ENCODE assay signal across 1 cellular context in the genomic region with DNA sequence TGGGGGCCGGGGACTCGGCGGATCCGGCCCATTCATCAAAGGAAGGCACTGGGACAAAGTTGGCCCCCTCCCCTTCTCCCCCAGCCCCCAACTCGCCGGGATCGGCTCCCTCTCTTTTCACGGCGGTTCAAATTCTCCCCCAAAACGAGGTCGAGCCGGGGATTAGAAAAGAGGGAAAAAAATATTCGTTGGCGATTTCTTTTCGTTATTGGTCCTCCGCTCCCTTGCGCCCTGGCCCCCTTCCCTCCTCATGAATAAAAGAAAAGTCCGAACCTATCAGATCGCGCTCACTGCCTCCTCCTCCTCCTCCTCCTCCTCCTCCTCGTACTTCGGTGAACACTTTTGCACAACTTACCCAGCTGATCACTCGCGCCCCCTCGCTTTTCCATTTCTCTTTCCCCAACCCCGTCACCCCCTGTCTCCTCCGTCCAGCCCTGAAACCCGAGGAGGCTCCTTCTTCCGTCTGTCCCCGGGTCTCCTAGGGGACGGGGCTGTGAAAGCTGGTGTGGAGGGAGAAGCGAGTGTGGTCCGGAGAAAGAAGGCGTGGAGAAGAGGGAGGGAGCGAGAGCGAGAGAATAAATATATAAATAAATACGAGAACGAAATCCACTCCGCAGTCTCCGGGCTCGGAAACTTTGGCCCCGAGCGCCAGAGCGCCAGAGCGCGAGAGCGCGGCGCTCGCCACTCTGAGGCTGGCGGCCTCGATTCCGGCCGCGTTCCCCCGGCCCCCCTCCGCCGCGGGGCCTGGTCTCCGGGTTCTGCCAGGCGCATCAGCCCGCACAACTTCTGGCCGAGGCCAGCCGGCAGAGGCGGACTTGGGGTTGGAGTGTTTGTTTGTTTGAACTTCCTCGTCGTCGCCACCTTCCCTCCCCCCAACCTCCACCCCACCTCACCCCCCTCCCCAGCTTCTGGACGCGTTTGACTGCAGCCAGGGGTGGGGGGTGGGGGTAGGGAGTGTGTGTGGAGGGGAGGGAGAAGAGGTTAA.
TF ChIP-seq lines count a peak whose summit lies in the region.

A gene (plus strand): TSS at position 336 of the 985 bp plus-strand sequence. CDS start 758 bp downstream, outside the sequence.

TF ChIP-seq in HEK293, 187 proteins besides CTCF, POLR2A, EP300 and RAD21 (continued from another document):
- no peak for TF ChIP-seq PRDM1 (tag by site-specific recombination; IDR thresholded peaks at IDR 0.05)
- TF ChIP-seq ZNF664 (tag by site-specific recombination; IDR thresholded peaks at IDR 0.05) = no peak
